ENCODE assay signal across 9 cellular contexts in genomic region chr6:164085552-164086325, GRCh38.
DNase-seq lines count a peak whose midpoint lies in the region; ATAC-seq and TF ChIP-seq lines count a peak whose summit lies in the region.
"Had no signal": no experiment of that assay in that cellular context is flagged by ENCODE, and none has a peak within 500 bp of the region (broad histone marks: within the 10 kb centered on the region; RNA-seq: fewer than 3 reads in every experiment).

No MANE protein-coding gene starts in this region.

- H3K4me1 ChIP-seq in fibroblast of lung (ENCODE audit: control insufficient read depth, extremely low read depth, insufficient read depth, low read length) (no peaks in the 10 kb centered on the region), mucosa of descending colon (ENCODE audit: low read depth) (no peaks in the 10 kb centered on the region), subcutaneous abdominal adipose tissue (ENCODE audit: control insufficient read depth in 5 of 5, insufficient read depth in 5 of 5, low read length in 5 of 5) (peaks cover 2 to 24% (median 20%) of the 10 kb centered on the region in 5 donors), foreskin keratinocyte (no peaks in the 10 kb centered on the region)

- H3K9me3 ChIP-seq in fibroblast of lung (ENCODE audit: control insufficient read depth, insufficient read depth, low read depth, low read length): no peaks in the 10 kb centered on the region
- peaks cover 58% of the 10 kb centered on the region for H3K9me3 ChIP-seq in mucosa of descending colon
- H3K9me3 ChIP-seq in subcutaneous abdominal adipose tissue (ENCODE audit: control insufficient read depth in 5 of 5, low read length in 5 of 5): no peaks in the 10 kb centered on the region

- TF ChIP-seq CTCF in fibroblast of lung (conservative IDR thresholded peaks at IDR 0.05 in 1 of 2, IDR thresholded peaks at IDR 0.05 in 1 of 2; ENCODE audit: low read depth in 1 of 2, low read length in 2 of 2) (no peak), mucosa of descending colon (IDR thresholded peaks at IDR 0.05) (no peak), foreskin keratinocyte (conservative IDR thresholded peaks at IDR 0.05) (no peak)

- H3K4me2 ChIP-seq in fibroblast of lung (ENCODE audit: extremely low read depth, insufficient read depth, low read length): peak overlapping the region; percentile 35

- no peaks in the 10 kb centered on the region for H3K36me3 ChIP-seq in fibroblast of lung (ENCODE audit: control insufficient read depth, insufficient read depth, low read length)
- no peaks in the 10 kb centered on the region for H3K36me3 ChIP-seq in mucosa of descending colon (ENCODE audit: low read depth)
- H3K36me3 ChIP-seq in subcutaneous abdominal adipose tissue (ENCODE audit: control insufficient read depth in 5 of 5, insufficient read depth in 5 of 5, low read length in 5 of 5): no peaks in the 10 kb centered on the region

- H3K27ac ChIP-seq in fibroblast of lung (ENCODE audit: insufficient read depth, low read length): peak overlapping the region; percentile 54
- H3K27ac ChIP-seq in subcutaneous abdominal adipose tissue (ENCODE audit: low read depth, low read length): peak overlapping the region; percentile 97
- no peak overlapping the region for H3K27ac ChIP-seq in foreskin keratinocyte

- H2AFZ ChIP-seq in fibroblast of lung (ENCODE audit: low read length): no peak overlapping the region

- H3K9ac ChIP-seq in fibroblast of lung (ENCODE audit: insufficient read depth, low read length) (no peak overlapping the region), subcutaneous abdominal adipose tissue (ENCODE audit: low read length in 5 of 5) (peak overlapping the region in 4 of 5 donors; percentile 43 to 79 (median 72))

- intact Hi-C loops in mucosa of descending colon (cut with DNase I, micrococcal nuclease): no loop called here

- H3K27me3 ChIP-seq in fibroblast of lung (ENCODE audit: control insufficient read depth, insufficient read depth, low read length): no peaks in the 10 kb centered on the region
- no peaks in the 10 kb centered on the region for H3K27me3 ChIP-seq in subcutaneous abdominal adipose tissue (ENCODE audit: control insufficient read depth in 5 of 5, insufficient read depth in 4 of 5, low read length in 5 of 5)
- H3K27me3 ChIP-seq in foreskin keratinocyte: no peaks in the 10 kb centered on the region

- H3K4me3 ChIP-seq in fibroblast of lung (replicated peaks in 1 of 4; ENCODE audit: control extremely low read depth in 1 of 4, insufficient read depth in 1 of 4, low read depth in 3 of 4, low read length in 4 of 4) (no peak overlapping the region), mucosa of descending colon (no peak overlapping the region), subcutaneous abdominal adipose tissue (ENCODE audit: low read depth in 1 of 5, low read length in 5 of 5) (peak overlapping the region; percentile 43 to 51 (median 49))

- ATAC-seq in mucosa of descending colon (no peak), GM19035 (IDR thresholded peaks at IDR 0.05; ENCODE audit: unreplicated experiment) (no peak), esophagus mucosa (no peak), GM21367 (IDR thresholded peaks at IDR 0.05; ENCODE audit: unreplicated experiment) (no peak), foreskin keratinocyte (no peak)
- ATAC-seq: HCT116 had no signal

- H4K20me1 ChIP-seq in fibroblast of lung (ENCODE audit: control insufficient read depth, extremely low read depth, insufficient read depth, low read length): no peaks in the 10 kb centered on the region

- H3K79me2 ChIP-seq in fibroblast of lung (ENCODE audit: control insufficient read depth, insufficient read depth, low read length): no peaks in the 10 kb centered on the region

- DNase-seq in M059J (ENCODE audit: low read depth): peak; percentile 81
- peak; percentile 12 to 98 for DNase-seq in fibroblast of lung (ENCODE audit: low read depth in 2 of 2)
- DNase-seq in mucosa of descending colon: peak in 2 of 3 donors; percentile 20 to 30
- DNase-seq in foreskin keratinocyte: no peak

Comparison
In these comparisons a context has a peak if more than half of its experiments do, and no peak if none do; other contexts are left out.
1. DNase-seq: peak in M059J (single experiment), fibroblast of lung (2 of 2) and mucosa of descending colon (2 of 3); none in foreskin keratinocyte (0 of 2).
2. H3K4me3 ChIP-seq: peak in subcutaneous abdominal adipose tissue (5 of 5); none in fibroblast of lung (0 of 4) and mucosa of descending colon (single experiment).